Comparison of ENCODE assay signal across 1 cellular context in genomic region chr1:6075747-6076146, GRCh38.
TF ChIP-seq lines count a peak whose summit lies in the region.

No MANE protein-coding gene starts in this region.

TF ChIP-seq in K562, 482 proteins besides CTCF, POLR2A, EP300 and RAD21 (continued from another document and continues in another):
- TF ChIP-seq ZNF518B (CRISPR knock-in tag; IDR thresholded peaks at IDR 0.05) (no peak), MTA1 (IDR thresholded peaks at IDR 0.05; ENCODE audit: borderline replicate concordance) (no peak), SP1 (CRISPR knock-in tag; IDR thresholded peaks at IDR 0.05) (peak; percentile 94), SRSF1 (IDR thresholded peaks at IDR 0.05; ENCODE audit: low read depth, low read length) (no peak), OTX1 (CRISPR knock-in tag; IDR thresholded peaks at IDR 0.05) (no peak), SPI1 (IDR thresholded peaks at IDR 0.05; ENCODE audit: borderline replicate concordance, low read depth, low read length) (0 out of 2 replicates have a peak, but pooled peaks have one; percentile 19), FOXJ3 (CRISPR knock-in tag; IDR thresholded peaks at IDR 0.05) (no peak), POU5F1 (IDR thresholded peaks at IDR 0.05; ENCODE audit: borderline replicate concordance, low read depth, low read length, partially characterized antibody) (no peak), MAFG (tag; conservative IDR thresholded peaks at IDR 0.05) (no peak), ID3 (CRISPR knock-in tag; IDR thresholded peaks at IDR 0.05) (no peak), ID3 (tag; IDR thresholded peaks at IDR 0.05) (no peak), VEZF1 (CRISPR knock-in tag; IDR thresholded peaks at IDR 0.05) (no peak), FOXA3 (CRISPR knock-in tag; conservative IDR thresholded peaks at IDR 0.05 in 1 of 2, IDR thresholded peaks at IDR 0.05 in 1 of 2) (no peak), PRDM10 (IDR thresholded peaks at IDR 0.05; ENCODE audit: partially characterized antibody) (no peak), RBM17 (IDR thresholded peaks at IDR 0.05; ENCODE audit: borderline replicate concordance, low read depth, low read length) (no peak), RBM34 (IDR thresholded peaks at IDR 0.05; ENCODE audit: borderline replicate concordance, insufficient read depth, low read length) (no peak), FOSL1 (tag; conservative IDR thresholded peaks at IDR 0.05) (no peak), HNRNPUL1 (IDR thresholded peaks at IDR 0.05; ENCODE audit: low read length) (no peak), FOXP1 (CRISPR knock-in tag; IDR thresholded peaks at IDR 0.05) (no peak), DNMT1 (IDR thresholded peaks at IDR 0.05) (no peak), MBD2 (IDR thresholded peaks at IDR 0.05; ENCODE audit: borderline replicate concordance, low read depth) (no peak), BRF2 (IDR thresholded peaks at IDR 0.05; ENCODE audit: borderline replicate concordance, insufficient read depth, insufficient read length) (no peak), TCF3 (CRISPR knock-in tag; IDR thresholded peaks at IDR 0.05) (no peak), ARHGAP35 (IDR thresholded peaks at IDR 0.05; ENCODE audit: partially characterized antibody) (no peak), ATF3 (IDR thresholded peaks at IDR 0.05) (0 out of 2 replicates have a peak, but pooled peaks have one; percentile 28), ATF3 (CRISPR knock-in tag; conservative IDR thresholded peaks at IDR 0.05) (no peak), ZNF384 (IDR thresholded peaks at IDR 0.05; ENCODE audit: low read depth, low read length) (peak; percentile 26; the same call in 1 of the 2 replicates), GTF3C2 (IDR thresholded peaks at IDR 0.05; ENCODE audit: borderline replicate concordance, extremely low read depth, insufficient read length) (no peak), CREB1 (IDR thresholded peaks at IDR 0.05) (no peak), CREB1 (CRISPR knock-in tag; IDR thresholded peaks at IDR 0.05) (no peak), NFRKB (IDR thresholded peaks at IDR 0.05; ENCODE audit: low read depth) (no peak), CHAMP1 (IDR thresholded peaks at IDR 0.05) (no peak), EZH2 (IDR thresholded peaks at IDR 0.05; ENCODE audit: borderline replicate concordance, low read depth, low read length) (no peak), KHSRP (IDR thresholded peaks at IDR 0.05) (no peak), ELF1 (tag; IDR thresholded peaks at IDR 0.05) (0 out of 2 replicates have a peak, but pooled peaks have one; percentile 16), HMGXB4 (CRISPR knock-in tag; IDR thresholded peaks at IDR 0.05) (no peak), SNRNP70 (optimal IDR thresholded peaks at IDR 0.05; ENCODE audit: low read depth, low read length) (no peak), ZKSCAN1 (IDR thresholded peaks at IDR 0.05; ENCODE audit: low read depth, low read length) (peak; percentile 93)
